Comparison of ENCODE assay signal across 13 cellular contexts in genomic region chr16:68643847-68644246, GRCh38. TPM values are rescaled to one million over a fixed set of nuclear protein-coding genes. Genes with fewer than 3 reads are reported as not detected.
DNase-seq lines count a peak whose midpoint lies in the region; ATAC-seq and TF ChIP-seq lines count a peak whose summit lies in the region.
"Had no signal": no experiment of that assay in that cellular context is flagged by ENCODE, and none has a peak within 500 bp of the region (broad histone marks: within the 10 kb centered on the region; RNA-seq: fewer than 3 reads in every experiment).

No MANE protein-coding gene starts in this region.

- H3K36me3 ChIP-seq in ES-I3 (ENCODE audit: insufficient read depth, low read length) = no peaks in the 10 kb centered on the region
- H3K36me3 ChIP-seq: vagina had no signal

- H3K27ac ChIP-seq in RWPE1 (peak overlapping the region; percentile 82; the same call in 1 of the 2 replicates), foreskin keratinocyte (peak overlapping the region; percentile 94)
- H3K27ac ChIP-seq: vagina had no signal

- POLR2A ChIA-PET in RWPE1 (lab: Yijun Ruan, JAX; ENCODE audit: low non-redundant PET) = no interaction called here

- TF ChIP-seq CTCF in RWPE1 (conservative IDR thresholded peaks at IDR 0.05; ENCODE audit: low read depth) = no peak
- no peak for TF ChIP-seq CTCF in foreskin keratinocyte (conservative IDR thresholded peaks at IDR 0.05)
- TF ChIP-seq CTCF in progenitor cell of endocrine pancreas (IDR thresholded peaks at IDR 0.05; ENCODE audit: unreplicated experiment) = no peak
- TF ChIP-seq CTCF in CD14-positive monocyte (IDR thresholded peaks at IDR 0.05) = no peak

- H3K4me3 Mint-ChIP-seq in progenitor cell of endocrine pancreas (ENCODE audit: low read depth) = peak overlapping the region; percentile 84
- peak overlapping the region in 1 of 2 donors; percentile 85 for H3K4me3 Mint-ChIP-seq in CD14-positive monocyte
- H3K4me3 Mint-ChIP-seq: activated CD8-positive, alpha-beta T cell treated with anti-CD3 and anti-CD28 coated beads, Interleukin-2, amount 10 ng/mL, durations not matched to agents 7 days and 5 days had no signal

- H3K27ac Mint-ChIP-seq in progenitor cell of endocrine pancreas (peak overlapping the region; percentile 82), CD14-positive monocyte (no peak overlapping the region)
- H3K27ac Mint-ChIP-seq: activated CD8-positive, alpha-beta T cell treated with anti-CD3 and anti-CD28 coated beads, Interleukin-2, amount 10 ng/mL, durations not matched to agents 7 days and 5 days; memory B cell; stimulated activated naive CD8-positive, alpha-beta T cell treated with anti-CD3 and anti-CD28 coated beads, Interleukin-15, Interleukin-2, amounts not matched to agents 100 ng/mL and 50 ng/mL, for 24 hours had no signal

- peak overlapping the region; percentile 76 for H3K9ac ChIP-seq in ES-I3 (ENCODE audit: low read depth, low read length)

- DNase-seq in RWPE1 (ENCODE audit: low spot score) = no peak
- DNase-seq in foreskin keratinocyte = no peak
- no peak for DNase-seq in progenitor cell of endocrine pancreas (ENCODE audit: low spot score, unreplicated experiment)
- no peak for DNase-seq in G401 (ENCODE audit: low spot score)
- DNase-seq in CD14-positive monocyte (ENCODE audit: low spot score) = no peak
- DNase-seq: activated CD8-positive, alpha-beta T cell treated with anti-CD3 and anti-CD28 coated beads, Interleukin-2, amount 10 ng/mL, durations not matched to agents 7 days and 5 days; effector CD8-positive, alpha-beta T cell; NCI-H446 had no signal

- no peaks in the 10 kb centered on the region for H3K9me3 ChIP-seq in ES-I3 (ENCODE audit: control insufficient read depth, insufficient read depth, low read length)
- H3K9me3 ChIP-seq: vagina had no signal

- H3K27me3 ChIP-seq in foreskin keratinocyte = no peaks in the 10 kb centered on the region
- H3K27me3 ChIP-seq: vagina had no signal

- no peaks in the 10 kb centered on the region for H3K36me3 Mint-ChIP-seq in progenitor cell of endocrine pancreas (ENCODE audit: insufficient read depth)
- H3K36me3 Mint-ChIP-seq in CD14-positive monocyte = no peaks in the 10 kb centered on the region
- H3K36me3 Mint-ChIP-seq: memory B cell had no signal

- ATAC-seq in foreskin keratinocyte = no peak
- ATAC-seq in GM21619 (IDR thresholded peaks at IDR 0.05; ENCODE audit: unreplicated experiment) = no peak
- ATAC-seq: activated CD8-positive, alpha-beta T cell treated with anti-CD3 and anti-CD28 coated beads, Interleukin-2, amount 10 ng/mL, durations not matched to agents 7 days and 5 days had no signal

- H3K27me3 Mint-ChIP-seq in progenitor cell of endocrine pancreas = peaks cover 31% of the 10 kb centered on the region
- peaks cover 78 to 81% (median 79%) of the 10 kb centered on the region in 3 donors for H3K27me3 Mint-ChIP-seq in CD14-positive monocyte (ENCODE audit: low read depth in 3 of 3)

- CTCF ChIA-PET in RWPE1 (lab: Yijun Ruan, JAX) = interaction anchor here (0.9 kb wide), 1 partner anchor 115 kb away, joined by 3 read pairs; no protein-coding TSS in a partner anchor

- H3K4me1 ChIP-seq in ES-I3 (ENCODE audit: insufficient read depth, low read length) (peaks cover 28% of the 10 kb centered on the region), foreskin keratinocyte (peaks cover 19% of the 10 kb centered on the region)

- H3K4me1 Mint-ChIP-seq in progenitor cell of endocrine pancreas (ENCODE audit: low read depth) = peaks cover 21% of the 10 kb centered on the region
- H3K4me1 Mint-ChIP-seq in CD14-positive monocyte = peaks cover 10% of the 10 kb centered on the region

- intact Hi-C loops in CD14-positive monocyte (cut with micrococcal nuclease) = no loop called here

- H3K9me3 Mint-ChIP-seq in progenitor cell of endocrine pancreas (ENCODE audit: low read depth) (no peaks in the 10 kb centered on the region), CD14-positive monocyte (peaks cover 0 to 8% (median 3%) of the 10 kb centered on the region in 7 donors)
- H3K9me3 Mint-ChIP-seq: memory B cell; stimulated activated naive CD8-positive, alpha-beta T cell treated with anti-CD3 and anti-CD28 coated beads, Interleukin-15, Interleukin-2, amounts not matched to agents 100 ng/mL and 50 ng/mL, for 24 hours had no signal

- in situ Hi-C loops in G401 (cut with HindIII; ENCODE audit: low sequenced_read_pairs) = no loop called here

RNA-seq across cellular contexts. Expression of gene CDH3, which starts 1.3 kb away (rescaled TPM):
- total RNA-seq in foreskin keratinocyte (449 and 561 TPM in 2 replicates), progenitor cell of endocrine pancreas (107 and 110 TPM in 2 replicates)
- polyA plus RNA-seq in foreskin keratinocyte (357 and 445 TPM in 2 replicates), CD14-positive monocyte (not detected)
- total RNA-seq in G401 (2014; rRNA removed; shearing (Covaris generic)) = 0.10 TPM in 1 of 2 replicates, not detected in the other
- total RNA-seq: activated CD8-positive, alpha-beta T cell treated with anti-CD3 and anti-CD28 coated beads, Interleukin-2, amount 10 ng/mL, durations not matched to agents 7 days and 5 days had no signal

Comparison
In these comparisons a context has a peak if more than half of its experiments do, and no peak if none do; other contexts are left out.
1. RNA of gene CDH3, which starts 1.3 kb away (total RNA-seq): 449 to 561 TPM in foreskin keratinocyte and 107 to 110 TPM in progenitor cell of endocrine pancreas; 0.10 TPM in G401; every median in the first group is over 10 times any median in the second.